Comparison of ENCODE assay signal across 8 cellular contexts in the genomic region with DNA sequence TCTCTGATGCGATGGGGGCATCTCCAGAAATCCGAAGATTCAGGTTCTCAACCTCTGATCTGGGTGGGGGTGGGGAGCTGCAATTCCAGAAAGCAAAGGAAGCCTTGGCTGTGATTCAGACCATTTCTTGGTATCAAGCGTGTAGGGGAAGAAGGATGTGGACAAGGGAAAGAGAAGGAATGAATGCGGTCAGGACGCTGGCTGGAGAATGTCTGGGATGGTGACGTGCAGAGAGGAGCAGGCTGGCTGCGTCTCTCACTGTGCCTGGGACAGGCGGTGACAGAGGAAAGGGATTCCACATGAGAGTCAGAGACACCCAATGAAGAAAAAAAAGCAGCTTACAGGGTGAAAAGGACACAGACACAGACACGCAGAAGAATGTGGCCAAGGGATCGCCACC. TPM values are rescaled to one million over a fixed set of nuclear protein-coding genes. Genes with fewer than 3 reads are reported as not detected.
A peak's percentile ranks its signal among the peaks of the same experiment; 100 is the strongest.
DNase-seq lines count a peak whose midpoint lies in the region; ATAC-seq, FAIRE-seq and TF ChIP-seq lines count a peak whose summit lies in the region.
"Not testable (repeated sequence)": the region's sequence is repeated elsewhere in the genome, so short reads cannot be mapped to it uniquely, and the experiment has no call there.

No MANE protein-coding gene starts in this region.

- H3K27ac ChIP-seq in HCT116 (ENCODE audit: low read depth, low read length) (peak overlapping the region; percentile 92), SJCRH30 (peak overlapping the region; percentile 35), brain microvascular endothelial cell (peak overlapping the region; percentile 79)
- H3K27ac ChIP-seq in endothelial cell of umbilical vein (ENCODE audit: insufficient read depth, low read depth, low read length): not testable (repeated sequence)

- peaks cover 29% of the 10 kb centered on the region for H3K4me1 Mint-ChIP-seq in neural crest cell

- H3K9ac ChIP-seq in HCT116 (ENCODE audit: low read length): peak overlapping the region; percentile 69
- H3K9ac ChIP-seq in endothelial cell of umbilical vein (replicated peaks; ENCODE audit: extremely low read depth, insufficient read depth, low read length): not testable (repeated sequence)

- not testable (repeated sequence) for H3K4me3 Mint-ChIP-seq in neural crest cell

- peaks cover 36% of the 10 kb centered on the region for H3K79me2 ChIP-seq in HCT116 (ENCODE audit: insufficient read depth, low read length)
- not testable (repeated sequence) for H3K79me2 ChIP-seq in endothelial cell of umbilical vein (ENCODE audit: control insufficient read depth, insufficient read depth, low read length)

- H3K4me3 ChIP-seq in HCT116 (replicated peaks in 1 of 2; ENCODE audit: low read depth in 1 of 2, low read length in 2 of 2): peak overlapping the region; percentile 47 to 57
- H3K4me3 ChIP-seq in SJCRH30: peak overlapping the region; percentile 49
- H3K4me3 ChIP-seq in brain microvascular endothelial cell (ENCODE audit: low read depth, low read length); endothelial cell of umbilical vein (replicated peaks in 1 of 3; ENCODE audit: insufficient read depth in 1 of 3, low read depth in 1 of 3, low read length in 3 of 3): not testable (repeated sequence)

- peak overlapping the region; percentile 86 for H3K4me2 ChIP-seq in HCT116 (ENCODE audit: low read length)
- not testable (repeated sequence) for H3K4me2 ChIP-seq in endothelial cell of umbilical vein (ENCODE audit: insufficient read depth, low read length)

- not testable (repeated sequence) for H3K9me2 ChIP-seq in HCT116 (ENCODE audit: insufficient read depth)

- peaks cover 10 to 44% of the 10 kb centered on the region in 2 experiments; a peak in 3 of 4 replicates for H3K4me1 ChIP-seq in HCT116 (ENCODE audit: control insufficient read depth in 1 of 2, insufficient read depth in 2 of 2, low read length in 2 of 2)
- H3K4me1 ChIP-seq in SJCRH30; endothelial cell of umbilical vein (ENCODE audit: control insufficient read depth, extremely low read depth, insufficient read depth, low read length): not testable (repeated sequence)

- not testable (repeated sequence) for H3K27me3 ChIP-seq in HCT116 (ENCODE audit: insufficient read depth, low read length); SJCRH30; brain microvascular endothelial cell (replicated peaks); endothelial cell of umbilical vein (ENCODE audit: control insufficient read depth in 2 of 2, insufficient read depth in 2 of 2, low read length in 2 of 2)

- H2AFZ ChIP-seq in HCT116 (ENCODE audit: low read depth, low read length, poor library complexity, severe bottlenecking); endothelial cell of umbilical vein (ENCODE audit: low read depth, low read length): not testable (repeated sequence)

- dilution Hi-C loops in endothelial cell of umbilical vein (cut with MboI; ENCODE audit: extremely low pct_ligation_motif_present, low sequenced_read_pairs): not testable (repeated sequence)

- CTCF ChIA-PET in HCT116 (lab: Charles Lee); endothelial cell of umbilical vein (lab: Charles Lee): not testable (repeated sequence)

- H3K36me3 ChIP-seq in HCT116 (ENCODE audit: control insufficient read depth in 1 of 2, insufficient read depth in 2 of 2, low read length in 2 of 2); SJCRH30; brain microvascular endothelial cell (replicated peaks); endothelial cell of umbilical vein (ENCODE audit: control insufficient read depth in 2 of 2, extremely low read depth in 1 of 2, insufficient read depth in 2 of 2, low read length in 2 of 2): not testable (repeated sequence)

- peak overlapping the region; percentile 81 for H3K27ac Mint-ChIP-seq in neural crest cell (ENCODE audit: unreplicated experiment)

- not testable (repeated sequence) for H3K9me3 Mint-ChIP-seq in neural crest cell

- not testable (repeated sequence) for TF ChIP-seq RAD21 in HCT116 (IDR thresholded peaks at IDR 0.05; ENCODE audit: low read depth)

- RAD21 ChIA-PET in HCT116 (lab: Charles Lee; ENCODE audit: low non-redundant PET in 1 of 2, low total read pairs in 2 of 2, uncharacterized antibody in 2 of 2, unreplicated experiment in 2 of 2): not testable (repeated sequence)

- POLR2A ChIA-PET in HCT116 (lab: Charles Lee); endothelial cell of umbilical vein (lab: Charles Lee): not testable (repeated sequence)

- not testable (repeated sequence) for TF ChIP-seq CTCF in HCT116 (IDR thresholded peaks at IDR 0.05 in 2 of 3, conservative IDR thresholded peaks at IDR 0.05 in 1 of 3; ENCODE audit: borderline replicate concordance in 1 of 3, insufficient read depth in 1 of 3, low read depth in 2 of 3, low read length in 2 of 3); brain microvascular endothelial cell (IDR thresholded peaks at IDR 0.05; ENCODE audit: low read depth, low read length, missing control alignments); endothelial cell of umbilical vein (IDR thresholded peaks at IDR 0.05; ENCODE audit: extremely low read depth in 1 of 2, insufficient read depth in 1 of 2, low read depth in 1 of 2, low read length in 2 of 2); neural crest cell (conservative IDR thresholded peaks at IDR 0.05)

- intact Hi-C loops in HCT116 (cut with micrococcal nuclease); endothelial cell of umbilical vein (cut with micrococcal nuclease): not testable (repeated sequence)

- TF ChIP-seq POLR2A in HCT116 (IDR thresholded peaks at IDR 0.05; ENCODE audit: borderline replicate concordance, extremely low read depth, insufficient read depth, insufficient read length); endothelial cell of umbilical vein (IDR thresholded peaks at IDR 0.05; ENCODE audit: low read depth, low read length): not testable (repeated sequence)

- H3K9me3 ChIP-seq in HCT116 (ENCODE audit: control insufficient read depth in 1 of 2, insufficient read depth in 1 of 2, low read depth in 1 of 2, low read length in 2 of 2); SJCRH30 (replicated peaks); endothelial cell of umbilical vein (replicated peaks; ENCODE audit: control insufficient read depth, insufficient read depth, low read length): not testable (repeated sequence)

- in situ Hi-C loops in brain microvascular endothelial cell (cut with HindIII; ENCODE audit: low pct_ligation_motif_present, low sequenced_read_pairs): not testable (repeated sequence)

- not testable (repeated sequence) for FAIRE-seq in endothelial cell of umbilical vein (lab: Jason Lieb, UNC)

- BruUV-seq in HCT116 (replicated peaks; lab: Mats Ljungman, UMichigan); endothelial cell of umbilical vein (replicated peaks; lab: Mats Ljungman, UMichigan): not testable (repeated sequence)

- ATAC-seq in HCT116: peak; percentile 17

- not testable (repeated sequence) for H4K20me1 ChIP-seq in HCT116 (ENCODE audit: insufficient read depth); endothelial cell of umbilical vein (replicated peaks; ENCODE audit: control insufficient read depth, extremely low read depth, insufficient read depth, low read length)

- peaks cover 11% of the 10 kb centered on the region for H3K36me3 Mint-ChIP-seq in neural crest cell (ENCODE audit: low read depth)

- DNase-seq in EH (ENCODE audit: low read depth): peak; percentile 35
- DNase-seq in HCT116 (ENCODE audit: low read depth, low spot score); SJCRH30; neural crest cell (ENCODE audit: low read depth, low spot score): not testable (repeated sequence)
- DNase-seq in brain microvascular endothelial cell: peak; percentile 81
- peak; percentile 46 for DNase-seq in endothelial cell of umbilical vein (ENCODE audit: low read depth, low spot score)
- peak; percentile 35 for DNase-seq in hepatic stellate cell (ENCODE audit: low spot score)
- peak; percentile 37 for DNase-seq in stromal cell of bone marrow (ENCODE audit: low read depth)

- H3K9me1 ChIP-seq in endothelial cell of umbilical vein (replicated peaks; ENCODE audit: control insufficient read depth, extremely low read depth, insufficient read depth, low read length): not testable (repeated sequence)

- not testable (repeated sequence) for H3K27me3 Mint-ChIP-seq in neural crest cell (ENCODE audit: low read depth)

RNA-seq across cellular contexts. Expression of a gene that starts 37.3 kb away (rescaled TPM):
- 11.9 TPM for total RNA-seq in HCT116 (2021; ENCODE audit: unreplicated experiment)
- 14.0 and 15.9 TPM in 2 replicates for polyA plus RNA-seq in HCT116 (2012)
- total RNA-seq in SJCRH30 (2014; rRNA removed; shearing (Covaris generic)): 12.0 and 13.0 TPM in 2 replicates
- total RNA-seq in endothelial cell of umbilical vein: 27.1 and 29.3 TPM in 2 replicates
- 37.7 and 46.3 TPM in 2 replicates for polyA plus RNA-seq in endothelial cell of umbilical vein
- polyA plus RNA-seq in endothelial cell of umbilical vein (2011; cell fraction: cytosol; rRNA removed): 35.1 and 37.6 TPM in 2 replicates
- polyA plus RNA-seq in endothelial cell of umbilical vein (2011; cell fraction: nucleus; rRNA removed): 19.9 and 24.0 TPM in 2 replicates
- polyA plus RNA-seq in endothelial cell of umbilical vein (2012): 34.9 and 40.0 TPM in 2 replicates
- 31.0 and 34.3 TPM in 2 replicates for polyA minus RNA-seq in endothelial cell of umbilical vein
- polyA minus RNA-seq in endothelial cell of umbilical vein (2011; cell fraction: cytosol; rRNA and poly(A)+ RNA removed): 19.3 TPM
- 15.4 and 17.2 TPM in 2 replicates for polyA minus RNA-seq in endothelial cell of umbilical vein (2011; cell fraction: nucleus; rRNA and poly(A)+ RNA removed)
- 25.1 and 28.6 TPM in 2 replicates for total RNA-seq in neural crest cell

RNA-seq across cellular contexts. Expression of a gene that starts 37.3 kb away (rescaled TPM):
- total RNA-seq in HCT116 (2021; ENCODE audit: unreplicated experiment) (21.0 TPM), endothelial cell of umbilical vein (43.7 and 46.5 TPM in 2 replicates), neural crest cell (41.6 and 42.0 TPM in 2 replicates)
- polyA plus RNA-seq in HCT116 (2012): 10.7 and 11.8 TPM in 2 replicates
- total RNA-seq in SJCRH30 (2014; rRNA removed; shearing (Covaris generic)): 26.4 and 27.0 TPM in 2 replicates
- 24.6 and 26.6 TPM in 2 replicates for polyA plus RNA-seq in endothelial cell of umbilical vein
- 23.0 and 29.3 TPM in 2 replicates for polyA plus RNA-seq in endothelial cell of umbilical vein (2011; cell fraction: cytosol; rRNA removed)
- polyA plus RNA-seq in endothelial cell of umbilical vein (2011; cell fraction: nucleus; rRNA removed): 11.7 and 13.9 TPM in 2 replicates
- 26.7 and 32.6 TPM in 2 replicates for polyA plus RNA-seq in endothelial cell of umbilical vein (2012)
- 28.4 and 32.0 TPM in 2 replicates for polyA minus RNA-seq in endothelial cell of umbilical vein
- polyA minus RNA-seq in endothelial cell of umbilical vein (2011; cell fraction: cytosol; rRNA and poly(A)+ RNA removed): 54.0 TPM
- polyA minus RNA-seq in endothelial cell of umbilical vein (2011; cell fraction: nucleus; rRNA and poly(A)+ RNA removed): 11.7 and 17.6 TPM in 2 replicates
